ENCODE assay signal across 18 cellular contexts in genomic region chr3:165259518-165260193, GRCh38.
A peak's percentile ranks its signal among the peaks of the same experiment; 100 is the strongest.
DNase-seq lines count a peak whose midpoint lies in the region; ATAC-seq, FAIRE-seq and TF ChIP-seq lines count a peak whose summit lies in the region.
"Had no signal": no experiment of that assay in that cellular context is flagged by ENCODE, and none has a peak within 500 bp of the region (broad histone marks: within the 10 kb centered on the region; RNA-seq: fewer than 3 reads in every experiment).

No MANE protein-coding gene starts in this region.

- TF ChIP-seq CTCF in cardiac fibroblast (IDR thresholded peaks at IDR 0.05; ENCODE audit: low read depth, low read length) (no peak), HepG2 (CRISPR knock-in tag; IDR thresholded peaks at IDR 0.05) (no peak)

- no peak overlapping the region for H3K9ac ChIP-seq in GM23248
- H3K9ac ChIP-seq in HepG2 (ENCODE audit: insufficient read depth, low read depth, low read length), result no peak overlapping the region
- H3K9ac ChIP-seq: BLaER1 treated with 17β-estradiol and CSF1 and Interleukin-3, amounts not matched to agents 10 nM and 100 nM had no signal

- DNase-seq in GM23248, result peak; percentile 0
- peak; percentile 26 for DNase-seq in NCI-H460 (ENCODE audit: extremely low read depth, low read depth)
- peak; percentile 33 to 52 for DNase-seq in cardiac fibroblast (ENCODE audit: low read depth in 2 of 2)
- no peak for DNase-seq in HepG2 (ENCODE audit: low spot score)
- DNase-seq in stimulated activated effector memory CD8-positive, alpha-beta T cell treated with anti-CD3 and anti-CD28 coated beads, Interleukin-12 subunit alpha, Interleukin-12 subunit beta, amount 100 ng/mL, for 72 hours (ENCODE audit: low spot score in 2 of 2), result no peak
- no peak for DNase-seq in GF-D8 (lab: John Stamatoyannopoulos, UW)
- no peak for DNase-seq in left ventricle myocardium superior
- DNase-seq: activated CD8-positive, alpha-beta T cell treated with anti-CD3 and anti-CD28 coated beads, Interleukin-2, amount 10 ng/mL, durations not matched to agents 7 days and 5 days; effector CD8-positive, alpha-beta T cell; glutamatergic neuron; NCI-H2081; NK-92 treated with Interleukin-12 subunit alpha and Interleukin-12 subunit beta, amount 100 ng/mL, for 24 hours; testis had no signal

- no peak overlapping the region for H3K4me3 ChIP-seq in GM23248
- H3K4me3 ChIP-seq in cardiac fibroblast (replicated peaks in 1 of 2; ENCODE audit: low read depth in 2 of 2, low read length in 2 of 2), result no peak overlapping the region
- no peak overlapping the region for H3K4me3 ChIP-seq in HepG2 (replicated peaks in 1 of 3; ENCODE audit: insufficient read depth in 1 of 3, low read depth in 2 of 3, low read length in 3 of 3)
- H3K4me3 ChIP-seq: ascending aorta; BLaER1 treated with 17β-estradiol and CSF1 and Interleukin-3, amounts not matched to agents 10 nM and 100 nM; prostate gland; testis had no signal

- WGBS in GM23248 (ENCODE audit: low coverage in 1 of 2, low lambda C conversion rate in 2 of 2, missing lambda C conversion rate in 2 of 2), 2 experiments, result 16 to 25% methylated on average over 4 of the region's 4 CpGs
- under 1% methylated on average over 4 of the region's 4 CpGs for WGBS in HepG2 (ENCODE audit: low lambda C conversion rate)

- TF ChIP-seq RAD21 in HepG2 (CRISPR knock-in tag; IDR thresholded peaks at IDR 0.05), result no peak

- H3F3A ChIP-seq in GM23248 (ENCODE audit: insufficient read depth), result no peaks in the 10 kb centered on the region

- in situ Hi-C loops in GM23248 (cut with MboI), result no loop called here
- in situ Hi-C loops in HepG2 (cut with HindIII; ENCODE audit: extremely low pct_ligation_motif_present, low pct_unique_long_range_greater_than_20kb), result no loop called here

- FAIRE-seq in HepG2 (lab: Jason Lieb, UNC), result no peak

- ATAC-seq in HepG2 (no peak), GM21367 (IDR thresholded peaks at IDR 0.05; ENCODE audit: unreplicated experiment) (no peak), left ventricle myocardium superior (no peak)
- no peak for ATAC-seq in stimulated activated effector memory CD8-positive, alpha-beta T cell treated with anti-CD3 and anti-CD28 coated beads, Interleukin-12 subunit alpha, Interleukin-12 subunit beta, amount 100 ng/mL, for 72 hours
- ATAC-seq: activated CD8-positive, alpha-beta T cell treated with anti-CD3 and anti-CD28 coated beads, Interleukin-2, amount 10 ng/mL, durations not matched to agents 7 days and 5 days had no signal

- H3K27ac ChIP-seq in GM23248 (no peak overlapping the region), HepG2 (ENCODE audit: extremely low read length, insufficient read depth, low read length) (no peak overlapping the region)
- H3K27ac ChIP-seq: ascending aorta; BLaER1 treated with 17β-estradiol and CSF1 and Interleukin-3, amounts not matched to agents 10 nM and 100 nM; prostate gland; testis had no signal

- TF ChIP-seq EP300 in HepG2 (IDR thresholded peaks at IDR 0.05; ENCODE audit: low read depth in 2 of 2, low read length in 2 of 2) (no peak), HepG2 (CRISPR knock-in tag; IDR thresholded peaks at IDR 0.05; ENCODE audit: borderline replicate concordance) (no peak)

- CTCF ChIA-PET in HepG2 (lab: Yijun Ruan, JAX; ENCODE audit: low intra/inter-chr PET ratio, low total read pairs), result no interaction called here

- H3K36me3 ChIP-seq in GM23248 (ENCODE audit: low read depth) (no peaks in the 10 kb centered on the region), HepG2 (replicated peaks in 1 of 2; ENCODE audit: control insufficient read depth in 1 of 2, insufficient read depth in 2 of 2, low read length in 2 of 2) (no peaks in the 10 kb centered on the region)
- H3K36me3 ChIP-seq: ascending aorta; BLaER1 treated with 17β-estradiol and CSF1 and Interleukin-3, amounts not matched to agents 10 nM and 100 nM; prostate gland had no signal

- H3K4me3 Mint-ChIP-seq in stimulated activated effector memory CD8-positive, alpha-beta T cell treated with anti-CD3 and anti-CD28 coated beads, Interleukin-12 subunit alpha, Interleukin-12 subunit beta, amount 100 ng/mL, for 72 hours, result no peak overlapping the region
- H3K4me3 Mint-ChIP-seq: activated CD8-positive, alpha-beta T cell treated with anti-CD3 and anti-CD28 coated beads, Interleukin-2, amount 10 ng/mL, durations not matched to agents 7 days and 5 days had no signal

- no peaks in the 10 kb centered on the region for H3K4me1 Mint-ChIP-seq in stimulated activated effector memory CD8-positive, alpha-beta T cell treated with anti-CD3 and anti-CD28 coated beads, Interleukin-12 subunit alpha, Interleukin-12 subunit beta, amount 100 ng/mL, for 72 hours

- H3K27ac Mint-ChIP-seq in stimulated activated effector memory CD8-positive, alpha-beta T cell treated with anti-CD3 and anti-CD28 coated beads, Interleukin-12 subunit alpha, Interleukin-12 subunit beta, amount 100 ng/mL, for 72 hours, result no peak overlapping the region
- H3K27ac Mint-ChIP-seq: activated CD8-positive, alpha-beta T cell treated with anti-CD3 and anti-CD28 coated beads, Interleukin-2, amount 10 ng/mL, durations not matched to agents 7 days and 5 days; activated T-helper 2 cell treated with anti-CD3 and anti-CD28 coated beads, Interferon-gamma antibody, Interleukin-2, Interleukin-4, amounts not matched to agents 10 μg/mL and 5 μg/mL and 100 μg/mL, durations not matched to agents 14 hours and 24 hours and 36 hours had no signal

- H3K9me3 ChIP-seq in GM23248 (ENCODE audit: low read depth) (no peaks in the 10 kb centered on the region), HepG2 (ENCODE audit: low read length) (no peaks in the 10 kb centered on the region)
- H3K9me3 ChIP-seq: ascending aorta; BLaER1 treated with 17β-estradiol and CSF1 and Interleukin-3, amounts not matched to agents 10 nM and 100 nM; prostate gland; testis had no signal

- peaks cover 10% of the 10 kb centered on the region for H3K9me3 Mint-ChIP-seq in stimulated activated effector memory CD8-positive, alpha-beta T cell treated with anti-CD3 and anti-CD28 coated beads, Interleukin-12 subunit alpha, Interleukin-12 subunit beta, amount 100 ng/mL, for 72 hours

- no TSS peak for BruUV-seq in HepG2 (replicated peaks; lab: Mats Ljungman, UMichigan)

- no peaks in the 10 kb centered on the region for H3K4me1 ChIP-seq in GM23248 (ENCODE audit: insufficient read depth)
- H3K4me1 ChIP-seq in HepG2 (ENCODE audit: insufficient read depth, low read length), result no peaks in the 10 kb centered on the region
- H3K4me1 ChIP-seq: ascending aorta, prostate gland, testis had no signal

- POLR2A ChIA-PET in HepG2 (lab: Yijun Ruan, JAX), result no interaction called here

- intact Hi-C loops in HepG2 (cut with micrococcal nuclease; ENCODE audit: unreplicated experiment), result no loop called here
- intact Hi-C loops in left ventricle myocardium superior (cut with micrococcal nuclease), result no loop called here

- H3K36me3 Mint-ChIP-seq in stimulated activated effector memory CD8-positive, alpha-beta T cell treated with anti-CD3 and anti-CD28 coated beads, Interleukin-12 subunit alpha, Interleukin-12 subunit beta, amount 100 ng/mL, for 72 hours, result no peaks in the 10 kb centered on the region

- H4K20me1 ChIP-seq in GM23248 (ENCODE audit: insufficient read depth) (no peaks in the 10 kb centered on the region), HepG2 (ENCODE audit: insufficient read depth, low read length) (no peaks in the 10 kb centered on the region)
- H4K20me1 ChIP-seq: BLaER1 treated with 17β-estradiol and CSF1 and Interleukin-3, amounts not matched to agents 10 nM and 100 nM had no signal

- H2AFZ ChIP-seq in GM23248 (no peak overlapping the region), HepG2 (ENCODE audit: low read length) (no peak overlapping the region)

- H3K79me2 ChIP-seq in GM23248 (ENCODE audit: insufficient read depth), result no peaks in the 10 kb centered on the region
- H3K79me2 ChIP-seq in HepG2 (ENCODE audit: insufficient read depth, low read length), result no peaks in the 10 kb centered on the region

- H3K27me3 ChIP-seq in GM23248 (replicated peaks; ENCODE audit: insufficient read depth) (no peaks in the 10 kb centered on the region), HepG2 (ENCODE audit: control insufficient read depth in 1 of 2, insufficient read depth in 2 of 2, low read length in 2 of 2) (no peaks in the 10 kb centered on the region)
- H3K27me3 ChIP-seq: ascending aorta; BLaER1 treated with 17β-estradiol and CSF1 and Interleukin-3, amounts not matched to agents 10 nM and 100 nM; testis had no signal

- H3K4me2 ChIP-seq in GM23248 (ENCODE audit: unreplicated experiment) (no peak overlapping the region), HepG2 (ENCODE audit: low read depth, low read length) (no peak overlapping the region)

- no peak for TF ChIP-seq POLR2A in HepG2 (IDR thresholded peaks at IDR 0.05; ENCODE audit: insufficient read depth in 1 of 2, low read depth in 2 of 2, low read length in 2 of 2)

- no peaks in the 10 kb centered on the region for H3K9me2 ChIP-seq in GM23248 (ENCODE audit: insufficient read depth)

TF ChIP-seq in HepG2, 621 proteins besides CTCF, POLR2A, EP300 and RAD21:
- TF ChIP-seq ZMYM4 (CRISPR knock-in tag; IDR thresholded peaks at IDR 0.05), result no peak
- peak; percentile 47 for TF ChIP-seq MAFF (IDR thresholded peaks at IDR 0.05; ENCODE audit: low read depth, low read length)
- TF ChIP-seq MAFK (conservative IDR thresholded peaks at IDR 0.05 in 1 of 2, IDR thresholded peaks at IDR 0.05 in 1 of 2; ENCODE audit: low read length in 2 of 2), result peak in 1 of 2 experiments; percentile 55; a peak in 3 of 4 replicates
- no peak for TF ChIP-seq ATF1 (CRISPR knock-in tag; IDR thresholded peaks at IDR 0.05)
- TF ChIP-seq HNRNPK (IDR thresholded peaks at IDR 0.05; ENCODE audit: low read depth, low read length, poor library complexity, severe bottlenecking), result no peak

Comparison
In these comparisons a context has a peak if more than half of its experiments do, and no peak if none do; other contexts are left out.
1. DNase-seq: peak in GM23248 (single experiment), NCI-H460 (single experiment) and cardiac fibroblast (2 of 2); none in HepG2 (single experiment), stimulated activated effector memory CD8-positive, alpha-beta T cell treated with anti-CD3 and anti-CD28 coated beads, Interleukin-12 subunit alpha, Interleukin-12 subunit beta, amount 100 ng/mL, for 72 hours (0 of 2), GF-D8 (single experiment) and left ventricle myocardium superior (single experiment).